ENCODE assay signal across 9 cellular contexts in the genomic region with DNA sequence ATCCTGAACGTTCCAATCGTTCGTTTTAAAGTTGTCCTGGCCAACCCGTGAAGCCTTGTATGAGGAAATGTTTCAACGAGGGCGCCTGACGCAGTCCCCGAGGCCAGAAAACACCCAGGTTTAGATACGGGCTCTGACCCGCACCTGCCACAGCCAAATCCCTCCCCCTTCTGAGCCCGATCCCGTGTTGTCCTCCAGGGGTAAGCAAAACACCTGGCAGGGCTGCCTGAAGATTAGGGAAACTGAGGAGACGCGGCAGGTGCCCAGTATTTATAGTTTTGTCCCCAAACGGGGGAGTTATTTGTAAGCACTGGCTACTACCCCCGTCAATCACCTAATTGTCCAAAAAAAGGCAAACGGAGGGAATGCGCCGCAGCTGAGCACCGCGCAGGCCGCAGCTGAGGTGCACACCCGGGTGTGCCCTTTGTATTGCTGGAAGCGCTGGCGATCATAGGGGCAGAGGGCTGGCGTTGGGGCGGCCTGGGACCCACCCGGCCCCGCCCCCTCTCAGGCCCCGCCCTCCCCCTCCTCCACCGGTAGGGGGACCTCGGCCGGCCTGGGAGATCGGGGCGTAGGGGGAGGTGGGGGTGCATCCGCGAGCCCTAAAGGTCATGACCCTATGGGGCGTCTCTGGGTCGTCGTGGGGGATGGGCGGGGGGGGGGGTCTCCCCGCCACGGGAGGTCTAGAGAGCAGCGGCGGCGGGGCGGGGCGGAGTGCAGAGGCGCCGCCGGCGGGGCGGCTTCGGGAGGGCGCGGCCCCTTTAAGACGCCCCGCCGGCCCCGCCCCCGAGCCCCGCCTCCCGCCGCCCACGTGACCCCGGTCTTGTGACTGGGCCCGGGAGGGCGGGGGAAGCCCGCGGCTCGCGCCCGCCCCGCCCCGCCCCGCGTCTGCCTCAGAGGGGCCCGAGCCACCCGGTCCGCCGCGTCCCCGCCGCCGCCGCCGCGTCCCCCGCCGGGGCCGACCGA. TPM values are rescaled to one million over a fixed set of nuclear protein-coding genes. Genes with fewer than 3 reads are reported as not detected.
DNase-seq lines count a peak whose midpoint lies in the region; ATAC-seq, FAIRE-seq and TF ChIP-seq lines count a peak whose summit lies in the region.
"Had no signal": no experiment of that assay in that cellular context is flagged by ENCODE, and none has a peak within 500 bp of the region (broad histone marks: within the 10 kb centered on the region; RNA-seq: fewer than 3 reads in every experiment).

A gene with protein sequence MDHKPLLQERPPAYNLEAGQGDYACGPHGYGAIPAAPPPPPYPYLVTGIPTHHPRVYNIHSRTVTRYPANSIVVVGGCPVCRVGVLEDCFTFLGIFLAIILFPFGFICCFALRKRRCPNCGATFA (plus strand): TSS at position 896 of the 966 bp plus-strand sequence. CDS start 110 bp downstream, outside the sequence.

- no peaks in the 10 kb centered on the region for H3K9me3 ChIP-seq in HepG2 (ENCODE audit: low read length)

- H2AFZ ChIP-seq in HepG2 (ENCODE audit: low read length): peak within 1 kb of the TSS; percentile 63

- peak within 1 kb of the TSS; percentile 95 for H3K4me3 Mint-ChIP-seq in dendritic cell treated with granulocyte-macrophage colony-stimulating factor and Interleukin-4, amounts not matched to agents 40 ng/mL and 50 ng/mL, for 4 days

- H3K27me3 Mint-ChIP-seq in dendritic cell treated with granulocyte-macrophage colony-stimulating factor and Interleukin-4, amounts not matched to agents 40 ng/mL and 50 ng/mL, for 4 days: no peaks in the 10 kb centered on the region

- TF ChIP-seq EP300 in HepG2 (IDR thresholded peaks at IDR 0.05; ENCODE audit: low read depth in 2 of 2, low read length in 2 of 2): no peak
- no peak for TF ChIP-seq EP300 in HepG2 (CRISPR knock-in tag; IDR thresholded peaks at IDR 0.05; ENCODE audit: borderline replicate concordance)

- ATAC-seq in GM19043 (IDR thresholded peaks at IDR 0.05; ENCODE audit: low read depth, unreplicated experiment): peak; percentile 72
- ATAC-seq in HG03354 (IDR thresholded peaks at IDR 0.05; ENCODE audit: poor library complexity, severe bottlenecking, unreplicated experiment): peak; percentile 80
- peak; percentile 81 for ATAC-seq in HepG2

- WGBS in HepG2 (ENCODE audit: low lambda C conversion rate): under 1% methylated on average over 19 of the region's 92 CpGs

- H3K36me3 ChIP-seq in HepG2 (replicated peaks in 1 of 2; ENCODE audit: control insufficient read depth in 1 of 2, insufficient read depth in 2 of 2, low read length in 2 of 2): peaks cover 0 to 1% of the 10 kb centered on the region in 2 experiments; a peak in 2 of 5 replicates

- H3K79me2 ChIP-seq in HepG2 (ENCODE audit: insufficient read depth, low read length): peaks cover 39% of the 10 kb centered on the region

- H3K4me1 ChIP-seq in HepG2 (ENCODE audit: insufficient read depth, low read length): peaks cover 76% of the 10 kb centered on the region

- in situ Hi-C loops in HepG2 (cut with HindIII; ENCODE audit: extremely low pct_ligation_motif_present, low pct_unique_long_range_greater_than_20kb): loop anchor here (5.0 kb wide), 1 partner anchor 136 kb away; no protein-coding TSS in a partner anchor

- POLR2A ChIA-PET in HepG2 (lab: Yijun Ruan, JAX): interaction anchor here (0.6 to 2.0 kb wide), 2 partner anchors 30 to 137 kb away, joined by 5 to 6 read pairs; no protein-coding TSS in a partner anchor

- intact Hi-C loops in dendritic cell treated with granulocyte-macrophage colony-stimulating factor and Interleukin-4, amounts not matched to agents 40 ng/mL and 50 ng/mL, for 4 days (cut with micrococcal nuclease): loop anchor here (10.0 kb wide), 3 partner anchors 594 to 1956 kb away; a partner anchor contains a TSS
- intact Hi-C loops in HepG2 (cut with micrococcal nuclease; ENCODE audit: unreplicated experiment): no loop called here

- H3K4me3 ChIP-seq in HepG2 (replicated peaks in 1 of 3; ENCODE audit: insufficient read depth in 1 of 3, low read depth in 2 of 3, low read length in 3 of 3): peak within 1 kb of the TSS; percentile 77 to 91 (median 85)

- peak within 1 kb of the TSS; percentile 97 for H3K27ac Mint-ChIP-seq in dendritic cell treated with granulocyte-macrophage colony-stimulating factor and Interleukin-4, amounts not matched to agents 40 ng/mL and 50 ng/mL, for 4 days

- H3K9me3 Mint-ChIP-seq in dendritic cell treated with granulocyte-macrophage colony-stimulating factor and Interleukin-4, amounts not matched to agents 40 ng/mL and 50 ng/mL, for 4 days: no peaks in the 10 kb centered on the region

- H3K9ac ChIP-seq in HepG2 (ENCODE audit: insufficient read depth, low read depth, low read length): peak within 1 kb of the TSS; percentile 89

- H3K27ac ChIP-seq in HepG2 (ENCODE audit: extremely low read length, insufficient read depth, low read length): peak within 1 kb of the TSS; percentile 84

- TF ChIP-seq RAD21 in HepG2 (CRISPR knock-in tag; IDR thresholded peaks at IDR 0.05): peak; percentile 19; the same call in 1 of the 2 replicates

- DNase-seq in AML-193 (lab: John Stamatoyannopoulos, UW): peak; percentile 72 to 85
- peak; percentile 82 to 98 for DNase-seq in NCI-H526 (lab: John Stamatoyannopoulos, UW)
- DNase-seq in activated CD4-positive, alpha-beta T cell treated with anti-CD3 and anti-CD28 coated beads, Interleukin-2, amount 50 U/mL, for 1 hour: peak; percentile 92
- peak; percentile 78 for DNase-seq in HepG2 (ENCODE audit: low spot score)
- DNase-seq in stimulated activated CD4-positive, alpha-beta T cell treated with anti-CD3 and anti-CD28 coated beads, Interleukin-4, amount 100 ng/mL, for 1 hour: peak; percentile 94

- H3K36me3 Mint-ChIP-seq in dendritic cell treated with granulocyte-macrophage colony-stimulating factor and Interleukin-4, amounts not matched to agents 40 ng/mL and 50 ng/mL, for 4 days (ENCODE audit: low read depth): peaks cover 43% of the 10 kb centered on the region

- no peak for TF ChIP-seq CTCF in HepG2 (CRISPR knock-in tag; IDR thresholded peaks at IDR 0.05)

- peaks cover 20% of the 10 kb centered on the region; the same call in 1 of the 2 replicates for H4K20me1 ChIP-seq in HepG2 (ENCODE audit: insufficient read depth, low read length)

- H3K4me2 ChIP-seq in HepG2 (ENCODE audit: low read depth, low read length): peak within 1 kb of the TSS; percentile 99

- no peak for FAIRE-seq in HepG2 (lab: Jason Lieb, UNC)
- FAIRE-seq: TTC549 had no signal

- BruUV-seq in HepG2 (replicated peaks; lab: Mats Ljungman, UMichigan): TSS peak; percentile 99

- no peaks in the 10 kb centered on the region; a peak in 1 of 5 replicates for H3K27me3 ChIP-seq in HepG2 (ENCODE audit: control insufficient read depth in 1 of 2, insufficient read depth in 2 of 2, low read length in 2 of 2)

- TF ChIP-seq POLR2A in HepG2 (IDR thresholded peaks at IDR 0.05; ENCODE audit: insufficient read depth in 1 of 2, low read depth in 2 of 2, low read length in 2 of 2): peak in 1 of 2 experiments; percentile 96; a peak in 2 of 4 replicates

- H3K4me1 Mint-ChIP-seq in dendritic cell treated with granulocyte-macrophage colony-stimulating factor and Interleukin-4, amounts not matched to agents 40 ng/mL and 50 ng/mL, for 4 days (ENCODE audit: low read depth): peaks cover 53% of the 10 kb centered on the region

- CTCF ChIA-PET in HepG2 (lab: Yijun Ruan, JAX; ENCODE audit: low intra/inter-chr PET ratio, low total read pairs): no interaction called here

TF ChIP-seq in HepG2, 621 proteins besides CTCF, POLR2A, EP300 and RAD21 (continues in another document):
- TF ChIP-seq SP5 (CRISPR knock-in tag; IDR thresholded peaks at IDR 0.05; ENCODE audit: borderline replicate concordance, low read depth) (peak; percentile 51; the same call in 1 of the 2 replicates), ZNF567 (CRISPR knock-in tag; IDR thresholded peaks at IDR 0.05; ENCODE audit: borderline replicate concordance) (no peak), ZNF879 (CRISPR knock-in tag; IDR thresholded peaks at IDR 0.05) (no peak), ONECUT2 (CRISPR knock-in tag; IDR thresholded peaks at IDR 0.05) (0 out of 2 replicates have a peak, but pooled peaks have one; percentile 25), DPF2 (CRISPR knock-in tag; IDR thresholded peaks at IDR 0.05; ENCODE audit: borderline replicate concordance, low read depth) (no peak), ZNF670 (CRISPR knock-in tag; IDR thresholded peaks at IDR 0.05; ENCODE audit: borderline replicate concordance) (no peak), PHF5A (CRISPR knock-in tag; IDR thresholded peaks at IDR 0.05; ENCODE audit: low read depth, unreplicated experiment) (no peak)

RNA-seq across cellular contexts. Expression of the gene that starts here (rescaled TPM):
- 37.2 and 54.0 TPM in 2 replicates for total RNA-seq in HepG2 (2016; rRNA removed; fragmentation: Illumina TruSeq; extraction: Trizol)
- total RNA-seq in HepG2 (2016; cell fraction: cytosol; rRNA removed; fragmentation: Illumina TruSeq; extraction: Trizol; ENCODE audit: low read depth): 362 and 379 TPM in 2 replicates
- total RNA-seq in HepG2 (2016; cell fraction: insoluble cytoplasmic fraction; rRNA removed; fragmentation: Illumina TruSeq; extraction: Trizol): 32.4 and 58.8 TPM in 2 replicates
- 234 and 253 TPM in 2 replicates for total RNA-seq in HepG2 (2016; cell fraction: membrane; rRNA removed; fragmentation: Illumina TruSeq; extraction: Trizol)
- 25.6 and 29.4 TPM in 2 replicates for total RNA-seq in HepG2 (2016; cell fraction: nucleus; rRNA removed; fragmentation: Illumina TruSeq; extraction: Trizol)
- polyA plus RNA-seq in HepG2 (2011; rRNA removed): 103 and 113 TPM in 2 replicates
- 80.0 TPM in 2 replicates for polyA plus RNA-seq in HepG2 (2011; cell fraction: cytosol; rRNA removed)
- 27.5 and 33.8 TPM in 2 replicates for polyA plus RNA-seq in HepG2 (2011; cell fraction: nucleus; rRNA removed)
- polyA plus RNA-seq in HepG2 (2012): 83.2 and 95.1 TPM in 2 replicates
- polyA plus RNA-seq in HepG2 (2016; cell fraction: cytosol; fragmentation: Illumina TruSeq; extraction: Trizol; ENCODE audit: low read depth): 889 and 952 TPM in 2 replicates
- polyA plus RNA-seq in HepG2 (2016; cell fraction: insoluble cytoplasmic fraction; fragmentation: Illumina TruSeq; extraction: Trizol; ENCODE audit: low read depth): 61.2 and 81.9 TPM in 2 replicates
- polyA plus RNA-seq in HepG2 (2016; cell fraction: membrane; fragmentation: Illumina TruSeq; extraction: Trizol; ENCODE audit: low read depth): 488 and 495 TPM in 2 replicates
- polyA plus RNA-seq in HepG2 (2016; cell fraction: nucleus; fragmentation: Illumina TruSeq; extraction: Trizol; ENCODE audit: insufficient read depth, low read depth): 59.1 and 78.9 TPM in 2 replicates
- 61.6 and 63.3 TPM in 2 replicates for polyA minus RNA-seq in HepG2 (2011; rRNA and poly(A)+ RNA removed; ENCODE audit: low replicate concordance)
- 27.4 and 34.8 TPM in 2 replicates for polyA minus RNA-seq in HepG2 (2011; cell fraction: cytosol; rRNA and poly(A)+ RNA removed)
- 22.8 and 23.6 TPM in 2 replicates for polyA minus RNA-seq in HepG2 (2011; cell fraction: nucleus; rRNA and poly(A)+ RNA removed)

Comparison
In these comparisons a context has a peak if more than half of its experiments do, and no peak if none do; other contexts are left out.
1. Peak in every context shown above with its lines: DNase-seq, ATAC-seq, H3K4me3 ChIP-seq and H3K27ac ChIP-seq.